Comparison of ENCODE assay signal across 10 cellular contexts in genomic region chr2:233247744-233248143, GRCh38. TPM values are rescaled to one million over a fixed set of nuclear protein-coding genes. Genes with fewer than 3 reads are reported as not detected.
DNase-seq lines count a peak whose midpoint lies in the region; ATAC-seq and TF ChIP-seq lines count a peak whose summit lies in the region.
"Had no signal": no experiment of that assay in that cellular context is flagged by ENCODE, and none has a peak within 500 bp of the region (broad histone marks: within the 10 kb centered on the region; RNA-seq: fewer than 3 reads in every experiment).

No MANE protein-coding gene starts in this region.

- no peak overlapping the region for H4K5ac ChIP-seq in mesendoderm (ENCODE audit: low read length)

- H3K27ac ChIP-seq in CD4-positive, alpha-beta T cell (ENCODE audit: low read depth, low read length): peak overlapping the region; percentile 80
- peak overlapping the region; percentile 93 for H3K27ac ChIP-seq in PC-9
- no peak overlapping the region for H3K27ac ChIP-seq in mesendoderm (ENCODE audit: low read depth, low read length)

- peaks cover 14% of the 10 kb centered on the region for H3K36me3 Mint-ChIP-seq in CD4-positive, alpha-beta T cell (ENCODE audit: low read depth)
- H3K36me3 Mint-ChIP-seq: brain had no signal

- no peak overlapping the region for H3K23ac ChIP-seq in mesendoderm (ENCODE audit: low read length)

- H3K4me2 ChIP-seq in PC-9 (peak overlapping the region; percentile 65), mesendoderm (ENCODE audit: low read length) (no peak overlapping the region)

- peaks cover 58% of the 10 kb centered on the region for H3K4me1 Mint-ChIP-seq in CD4-positive, alpha-beta T cell (ENCODE audit: low read depth)

- peak overlapping the region; percentile 13 for H3K4me3 Mint-ChIP-seq in CD4-positive, alpha-beta T cell
- H3K4me3 Mint-ChIP-seq: brain, nephron progenitor cell had no signal

- TF ChIP-seq CTCF in CD4-positive, alpha-beta T cell (IDR thresholded peaks at IDR 0.05): no peak
- no peak for TF ChIP-seq CTCF in PC-9 (conservative IDR thresholded peaks at IDR 0.05)

- peaks cover 2% of the 10 kb centered on the region for H3K79me1 ChIP-seq in mesendoderm (ENCODE audit: low read length)

- H3K27ac Mint-ChIP-seq in CD4-positive, alpha-beta T cell: peak overlapping the region; percentile 87
- H3K27ac Mint-ChIP-seq: nephron progenitor cell had no signal

- H3K36me3 ChIP-seq in PC-9 (ENCODE audit: low read depth) (no peaks in the 10 kb centered on the region), mesendoderm (ENCODE audit: control insufficient read depth, insufficient read depth, low read length) (no peaks in the 10 kb centered on the region)

- peaks cover 63% of the 10 kb centered on the region for H3F3A ChIP-seq in PC-9 (ENCODE audit: insufficient read depth, low read depth)

- H2BK5ac ChIP-seq in mesendoderm (ENCODE audit: low read length): no peak overlapping the region

- no peaks in the 10 kb centered on the region for H3K9me3 ChIP-seq in CD4-positive, alpha-beta T cell (ENCODE audit: control insufficient read depth, low read length)
- no peaks in the 10 kb centered on the region for H3K9me3 ChIP-seq in PC-9 (ENCODE audit: insufficient read depth, low read depth)

- CTCF ChIA-PET in CD4-positive, alpha-beta T cell (lab: Charles Lee): no interaction called here
- CTCF ChIA-PET in PC-9 (lab: Charles Lee): no interaction called here

- H3K9me3 Mint-ChIP-seq in CD4-positive, alpha-beta T cell: no peaks in the 10 kb centered on the region

- H2AFZ ChIP-seq in PC-9: no peak overlapping the region

- no peak overlapping the region; the same call in 1 of the 2 replicates for H3K4me3 ChIP-seq in PC-9
- no peak overlapping the region for H3K4me3 ChIP-seq in mesendoderm (ENCODE audit: low read length)

- no peaks in the 10 kb centered on the region for H4K20me1 ChIP-seq in PC-9 (ENCODE audit: insufficient read depth)

- no peak overlapping the region for H3K9ac ChIP-seq in mesendoderm (ENCODE audit: low read length)

- H3K27me3 Mint-ChIP-seq in CD4-positive, alpha-beta T cell: no peaks in the 10 kb centered on the region

- H2BK15ac ChIP-seq in mesendoderm (replicated peaks; ENCODE audit: low read depth): no peak overlapping the region

- H3K79me2 ChIP-seq in PC-9 (ENCODE audit: low read depth) (peaks cover 13% of the 10 kb centered on the region), mesendoderm (ENCODE audit: control insufficient read depth, insufficient read depth, low read length) (peaks cover 9% of the 10 kb centered on the region)

- no peak overlapping the region for H4K8ac ChIP-seq in mesendoderm (ENCODE audit: low read depth, low read length)

- peak in 9 of 10 experiments; percentile 28 to 63 (median 47) for DNase-seq in CD4-positive, alpha-beta T cell
- DNase-seq in PC-9: peak; percentile 94 to 100
- DNase-seq in activated effector memory CD4-positive, alpha-beta T cell treated with Interleukin-2 at 50 U/mL for 16 hours: peak; percentile 45
- peak; percentile 54 for DNase-seq in mesendoderm
- DNase-seq in GOT3 (lab: John Stamatoyannopoulos, UW): no peak
- DNase-seq in NCI-H1436 treated with DMSO at 0.1 percent for 48 hours (lab: John Stamatoyannopoulos, UW): no peak
- DNase-seq: nephron progenitor cell had no signal

- no peak overlapping the region for H3K18ac ChIP-seq in mesendoderm (ENCODE audit: low read length)

- no peaks in the 10 kb centered on the region for H3K27me3 ChIP-seq in CD4-positive, alpha-beta T cell (ENCODE audit: control insufficient read depth, insufficient read depth, low read length)
- H3K27me3 ChIP-seq in PC-9 (ENCODE audit: insufficient read depth, low read depth) (no peaks in the 10 kb centered on the region), mesendoderm (ENCODE audit: insufficient read depth, low read length, poor library complexity) (no peaks in the 10 kb centered on the region)

- H2AK5ac ChIP-seq in mesendoderm (ENCODE audit: low read length): no peak overlapping the region

- H3K9me2 ChIP-seq in PC-9 (ENCODE audit: insufficient read depth): no peaks in the 10 kb centered on the region

- H2BK120ac ChIP-seq in mesendoderm (ENCODE audit: low read depth, low read length): no peak overlapping the region

- ATAC-seq in CD4-positive, alpha-beta T cell (ENCODE audit: poor library complexity): peak; percentile 56
- no peak for ATAC-seq in GM21529 (IDR thresholded peaks at IDR 0.05; ENCODE audit: unreplicated experiment)
- no peak for ATAC-seq in GM21717 (IDR thresholded peaks at IDR 0.05; ENCODE audit: unreplicated experiment)

- no peak overlapping the region for H3K56ac ChIP-seq in mesendoderm (ENCODE audit: low read length)

- intact Hi-C loops in CD4-positive, alpha-beta T cell (cut with DNase I, micrococcal nuclease): loop anchor here (2.0 to 5.0 kb wide), 2 partner anchors 17 to 165 kb away; no protein-coding TSS in a partner anchor
- intact Hi-C loops in PC-9 (cut with micrococcal nuclease; ENCODE audit: unreplicated experiment): loop anchor here (1.0 to 2.0 kb wide), 6 partner anchors 36 to 267 kb away; no protein-coding TSS in a partner anchor

- POLR2A ChIA-PET in CD4-positive, alpha-beta T cell (lab: Charles Lee): interaction anchor here (1.5 kb wide), 1 partner anchor 20 kb away, joined by 4 read pairs; no protein-coding TSS in a partner anchor
- POLR2A ChIA-PET in PC-9 (lab: Charles Lee; ENCODE audit: unreplicated experiment): no interaction called here

- H3K4me1 ChIP-seq in PC-9 (replicated peaks; ENCODE audit: insufficient read depth) (peaks cover 68% of the 10 kb centered on the region), mesendoderm (ENCODE audit: control insufficient read depth, low read depth, low read length) (no peaks in the 10 kb centered on the region)

- H3K4ac ChIP-seq in mesendoderm (ENCODE audit: low read depth, low read length): no peak overlapping the region

- BruUV-seq in PC-9 (replicated peaks; lab: Mats Ljungman, UMichigan): no TSS peak

RNA-seq across cellular contexts. Expression of gene ATG16L1, which starts 3.7 kb away (rescaled TPM):
- total RNA-seq in CD4-positive, alpha-beta T cell: 100 to 1,000 TPM; 134 to 135 TPM
- 55.7 and 63.9 TPM in 2 replicates for total RNA-seq in PC-9 (2021)
- 15.4 TPM for polyA plus RNA-seq in mesendoderm (2013, experiment 1 of 2)
- 16.0 TPM for polyA plus RNA-seq in mesendoderm (2013, experiment 2 of 2)

RNA-seq across cellular contexts. Expression of gene SAG, which starts 59.9 kb away (rescaled TPM):
- under 1 TPM; 0.03 to 0.22 TPM for total RNA-seq in CD4-positive, alpha-beta T cell
- not detected in 2 replicates for total RNA-seq in PC-9 (2021)
- not detected for polyA plus RNA-seq in mesendoderm (2013, experiment 1 of 2)
- 0.18 TPM for polyA plus RNA-seq in mesendoderm (2013, experiment 2 of 2)

Comparison
In these comparisons a context has a peak if more than half of its experiments do, and no peak if none do; other contexts are left out.
1. DNase-seq: peak in CD4-positive, alpha-beta T cell (9 of 10), PC-9 (2 of 2), activated effector memory CD4-positive, alpha-beta T cell treated with Interleukin-2 at 50 U/mL for 16 hours (single experiment) and mesendoderm (single experiment); none in GOT3 (single experiment) and NCI-H1436 treated with DMSO at 0.1 percent for 48 hours (single experiment).